2 cellular contexts compared by ENCODE assay signal in the genomic region with DNA sequence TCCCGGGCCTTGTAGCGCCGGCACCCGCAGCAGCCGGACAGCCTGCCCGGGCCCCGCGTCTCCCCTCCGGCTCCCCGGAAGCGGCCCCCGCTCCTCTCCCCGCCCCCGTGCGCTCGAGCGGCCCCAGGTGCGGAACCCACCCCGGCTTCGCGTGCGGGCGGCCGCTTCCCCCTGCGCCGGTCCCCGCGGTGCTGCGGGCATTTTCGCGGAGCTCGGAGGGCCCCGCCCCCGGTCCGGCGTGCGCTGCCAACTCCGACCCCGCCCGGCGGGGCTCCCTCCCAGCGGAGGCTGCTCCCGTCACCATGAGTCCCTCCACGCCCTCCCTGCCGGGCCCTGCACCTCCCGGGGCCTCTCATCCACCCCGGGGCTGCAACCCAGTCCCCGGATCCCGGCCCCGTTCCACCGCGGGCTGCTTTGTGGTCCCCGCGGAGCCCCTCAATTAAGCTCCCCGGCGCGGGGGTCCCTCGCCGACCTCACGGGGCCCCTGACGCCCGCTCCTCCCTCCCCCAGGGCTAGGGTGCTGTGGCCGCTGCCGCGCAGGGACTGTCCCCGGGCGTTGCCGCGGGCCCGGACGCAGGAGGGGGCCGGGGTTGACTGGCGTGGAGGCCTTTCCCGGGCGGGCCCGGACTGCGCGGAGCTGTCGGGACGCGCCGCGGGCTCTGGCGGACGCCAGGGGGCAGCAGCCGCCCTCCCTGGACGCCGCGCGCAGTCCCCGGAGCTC.
TF ChIP-seq lines count a peak whose summit lies in the region.

No MANE protein-coding gene starts in this region.

TF ChIP-seq in HEK293, 187 proteins besides CTCF, POLR2A, EP300 and RAD21 (continued from another document and continues in another):
- TF ChIP-seq, protein P1, sequence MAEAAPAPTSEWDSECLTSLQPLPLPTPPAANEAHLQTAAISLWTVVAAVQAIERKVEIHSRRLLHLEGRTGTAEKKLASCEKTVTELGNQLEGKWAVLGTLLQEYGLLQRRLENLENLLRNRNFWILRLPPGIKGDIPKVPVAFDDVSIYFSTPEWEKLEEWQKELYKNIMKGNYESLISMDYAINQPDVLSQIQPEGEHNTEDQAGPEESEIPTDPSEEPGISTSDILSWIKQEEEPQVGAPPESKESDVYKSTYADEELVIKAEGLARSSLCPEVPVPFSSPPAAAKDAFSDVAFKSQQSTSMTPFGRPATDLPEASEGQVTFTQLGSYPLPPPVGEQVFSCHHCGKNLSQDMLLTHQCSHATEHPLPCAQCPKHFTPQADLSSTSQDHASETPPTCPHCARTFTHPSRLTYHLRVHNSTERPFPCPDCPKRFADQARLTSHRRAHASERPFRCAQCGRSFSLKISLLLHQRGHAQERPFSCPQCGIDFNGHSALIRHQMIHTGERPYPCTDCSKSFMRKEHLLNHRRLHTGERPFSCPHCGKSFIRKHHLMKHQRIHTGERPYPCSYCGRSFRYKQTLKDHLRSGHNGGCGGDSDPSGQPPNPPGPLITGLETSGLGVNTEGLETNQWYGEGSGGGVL (tag by site-specific recombination; IDR thresholded peaks at IDR 0.05) = peak; percentile 74
- no peak for TF ChIP-seq ZNF776 (tag by site-specific recombination; IDR thresholded peaks at IDR 0.05; ENCODE audit: borderline replicate concordance)
- peak; percentile 64; the same call in 1 of the 2 replicates for TF ChIP-seq ZNF596 (tag by site-specific recombination; IDR thresholded peaks at IDR 0.05)
- TF ChIP-seq, protein P2, sequence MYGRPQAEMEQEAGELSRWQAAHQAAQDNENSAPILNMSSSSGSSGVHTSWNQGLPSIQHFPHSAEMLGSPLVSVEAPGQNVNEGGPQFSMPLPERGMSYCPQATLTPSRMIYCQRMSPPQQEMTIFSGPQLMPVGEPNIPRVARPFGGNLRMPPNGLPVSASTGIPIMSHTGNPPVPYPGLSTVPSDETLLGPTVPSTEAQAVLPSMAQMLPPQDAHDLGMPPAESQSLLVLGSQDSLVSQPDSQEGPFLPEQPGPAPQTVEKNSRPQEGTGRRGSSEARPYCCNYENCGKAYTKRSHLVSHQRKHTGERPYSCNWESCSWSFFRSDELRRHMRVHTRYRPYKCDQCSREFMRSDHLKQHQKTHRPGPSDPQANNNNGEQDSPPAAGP (tag by site-specific recombination; IDR thresholded peaks at IDR 0.05) = peak; percentile 86
- TF ChIP-seq ZNF521 (tag by site-specific recombination; IDR thresholded peaks at IDR 0.05) = no peak
- no peak for TF ChIP-seq TRIM28 (IDR thresholded peaks at IDR 0.05; ENCODE audit: borderline replicate concordance, low read length)
- TF ChIP-seq, protein P3, sequence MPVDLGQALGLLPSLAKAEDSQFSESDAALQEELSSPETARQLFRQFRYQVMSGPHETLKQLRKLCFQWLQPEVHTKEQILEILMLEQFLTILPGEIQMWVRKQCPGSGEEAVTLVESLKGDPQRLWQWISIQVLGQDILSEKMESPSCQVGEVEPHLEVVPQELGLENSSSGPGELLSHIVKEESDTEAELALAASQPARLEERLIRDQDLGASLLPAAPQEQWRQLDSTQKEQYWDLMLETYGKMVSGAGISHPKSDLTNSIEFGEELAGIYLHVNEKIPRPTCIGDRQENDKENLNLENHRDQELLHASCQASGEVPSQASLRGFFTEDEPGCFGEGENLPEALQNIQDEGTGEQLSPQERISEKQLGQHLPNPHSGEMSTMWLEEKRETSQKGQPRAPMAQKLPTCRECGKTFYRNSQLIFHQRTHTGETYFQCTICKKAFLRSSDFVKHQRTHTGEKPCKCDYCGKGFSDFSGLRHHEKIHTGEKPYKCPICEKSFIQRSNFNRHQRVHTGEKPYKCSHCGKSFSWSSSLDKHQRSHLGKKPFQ (tag by site-specific recombination; IDR thresholded peaks at IDR 0.05) = no peak
- TF ChIP-seq ZFP41 (tag by site-specific recombination; IDR thresholded peaks at IDR 0.05; ENCODE audit: borderline replicate concordance) = no peak
- TF ChIP-seq, protein P4, sequence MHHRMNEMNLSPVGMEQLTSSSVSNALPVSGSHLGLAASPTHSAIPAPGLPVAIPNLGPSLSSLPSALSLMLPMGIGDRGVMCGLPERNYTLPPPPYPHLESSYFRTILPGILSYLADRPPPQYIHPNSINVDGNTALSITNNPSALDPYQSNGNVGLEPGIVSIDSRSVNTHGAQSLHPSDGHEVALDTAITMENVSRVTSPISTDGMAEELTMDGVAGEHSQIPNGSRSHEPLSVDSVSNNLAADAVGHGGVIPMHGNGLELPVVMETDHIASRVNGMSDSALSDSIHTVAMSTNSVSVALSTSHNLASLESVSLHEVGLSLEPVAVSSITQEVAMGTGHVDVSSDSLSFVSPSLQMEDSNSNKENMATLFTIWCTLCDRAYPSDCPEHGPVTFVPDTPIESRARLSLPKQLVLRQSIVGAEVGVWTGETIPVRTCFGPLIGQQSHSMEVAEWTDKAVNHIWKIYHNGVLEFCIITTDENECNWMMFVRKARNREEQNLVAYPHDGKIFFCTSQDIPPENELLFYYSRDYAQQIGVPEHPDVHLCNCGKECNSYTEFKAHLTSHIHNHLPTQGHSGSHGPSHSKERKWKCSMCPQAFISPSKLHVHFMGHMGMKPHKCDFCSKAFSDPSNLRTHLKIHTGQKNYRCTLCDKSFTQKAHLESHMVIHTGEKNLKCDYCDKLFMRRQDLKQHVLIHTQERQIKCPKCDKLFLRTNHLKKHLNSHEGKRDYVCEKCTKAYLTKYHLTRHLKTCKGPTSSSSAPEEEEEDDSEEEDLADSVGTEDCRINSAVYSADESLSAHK (tag by site-specific recombination; IDR thresholded peaks at IDR 0.05) = no peak
- TF ChIP-seq ZNF843 (tag by site-specific recombination; IDR thresholded peaks at IDR 0.05) = no peak
- TF ChIP-seq ZNF157 (tag by site-specific recombination; IDR thresholded peaks at IDR 0.05) = no peak
- peak; percentile 94 for TF ChIP-seq ZBTB20 (tag by site-specific recombination; IDR thresholded peaks at IDR 0.05)
- no peak for TF ChIP-seq GFI1B (tag by site-specific recombination; IDR thresholded peaks at IDR 0.05)
- no peak for TF ChIP-seq ZNF19 (tag by site-specific recombination; IDR thresholded peaks at IDR 0.05; ENCODE audit: low read depth)
- TF ChIP-seq MYNN (tag by site-specific recombination; IDR thresholded peaks at IDR 0.05; ENCODE audit: borderline replicate concordance) = no peak
- TF ChIP-seq ZNF223 (tag by site-specific recombination; IDR thresholded peaks at IDR 0.05) = no peak
- no peak for TF ChIP-seq ZNF530 (tag by site-specific recombination; IDR thresholded peaks at IDR 0.05; ENCODE audit: low read depth)
- peak; percentile 70; the same call in 1 of the 2 replicates for TF ChIP-seq KLF7 (tag by site-specific recombination; IDR thresholded peaks at IDR 0.05; ENCODE audit: borderline replicate concordance)
- TF ChIP-seq ZNF404 (tag by site-specific recombination; IDR thresholded peaks at IDR 0.05) = no peak
- TF ChIP-seq ZBTB8A (tag by site-specific recombination; IDR thresholded peaks at IDR 0.05) = peak; percentile 90
- no peak for TF ChIP-seq ZNF585B (tag by site-specific recombination; IDR thresholded peaks at IDR 0.05)
- no peak for TF ChIP-seq BCL11B (tag by site-specific recombination; IDR thresholded peaks at IDR 0.05; ENCODE audit: low read depth)
- peak; percentile 39; the same call in 1 of the 2 replicates for TF ChIP-seq KLF16 (tag by site-specific recombination; IDR thresholded peaks at IDR 0.05)
- no peak for TF ChIP-seq ZNF266 (tag by site-specific recombination; IDR thresholded peaks at IDR 0.05; ENCODE audit: low read depth)
- TF ChIP-seq ZNF785 (tag by site-specific recombination; IDR thresholded peaks at IDR 0.05) = no peak
- peak; percentile 55 for TF ChIP-seq ZNF394 (tag by site-specific recombination; IDR thresholded peaks at IDR 0.05; ENCODE audit: borderline replicate concordance)
- TF ChIP-seq ZNF561 (tag by site-specific recombination; IDR thresholded peaks at IDR 0.05; ENCODE audit: borderline replicate concordance) = peak; percentile 93

TF ChIP-seq in K562, 482 proteins besides CTCF, POLR2A, EP300 and RAD21 (continued from another document and continues in another):
- TF ChIP-seq RCOR1 (IDR thresholded peaks at IDR 0.05; ENCODE audit: borderline replicate concordance in 1 of 2, low read depth in 2 of 2, low read length in 2 of 2) (peak in 1 of 2 experiments; percentile 38; a peak in 1 of 4 replicates), BRCA1 (IDR thresholded peaks at IDR 0.05) (no peak), BRCA1 (CRISPR knock-in tag; IDR thresholded peaks at IDR 0.05) (no peak), ZBTB1 (CRISPR knock-in tag; IDR thresholded peaks at IDR 0.05; ENCODE audit: borderline replicate concordance, low read depth) (peak; percentile 88), HNRNPK (IDR thresholded peaks at IDR 0.05; ENCODE audit: low read depth, low read length, poor library complexity, severe bottlenecking) (peak; percentile 82), TAF1 (IDR thresholded peaks at IDR 0.05; ENCODE audit: control insufficient read depth, extremely low read depth, insufficient read depth, low read length, severe bottlenecking) (peak; percentile 34), HIVEP1 (CRISPR knock-in tag; IDR thresholded peaks at IDR 0.05) (peak; percentile 21; the same call in 1 of the 2 replicates), HMGN3 (IDR thresholded peaks at IDR 0.05; ENCODE audit: borderline replicate concordance, extremely low read depth, insufficient read length, low read depth, low read length) (peak; percentile 70), PHF8 (IDR thresholded peaks at IDR 0.05; ENCODE audit: borderline replicate concordance, low read length) (peak; percentile 50), NR4A1 (CRISPR knock-in tag; IDR thresholded peaks at IDR 0.05) (no peak), NR4A1 (tag; IDR thresholded peaks at IDR 0.05) (0 out of 2 replicates have a peak, but pooled peaks have one; percentile 72), FIP1L1 (IDR thresholded peaks at IDR 0.05; ENCODE audit: low read depth, low read length, poor library complexity, severe bottlenecking) (peak; percentile 83), POLR2AphosphoS5 (IDR thresholded peaks at IDR 0.05; ENCODE audit: control insufficient read depth, insufficient read depth, low read depth, low read length) (0 out of 2 replicates have a peak, but pooled peaks have one; percentile 10), BHLHE40 (IDR thresholded peaks at IDR 0.05; ENCODE audit: low read length) (0 out of 2 replicates have a peak, but pooled peaks have one; percentile 12), KAT7 (CRISPR knock-in tag; IDR thresholded peaks at IDR 0.05; ENCODE audit: borderline replicate concordance) (0 out of 2 replicates have a peak, but pooled peaks have one; percentile 95), KLF10 (CRISPR knock-in tag; IDR thresholded peaks at IDR 0.05) (0 out of 2 replicates have a peak, but pooled peaks have one; percentile 58), TEAD1 (CRISPR knock-in tag; IDR thresholded peaks at IDR 0.05) (peak in 1 of 2 experiments; percentile 71; a peak in 1 of 4 replicates), GABPB1 (CRISPR knock-in tag; IDR thresholded peaks at IDR 0.05) (peak; percentile 31), TEAD4 (IDR thresholded peaks at IDR 0.05; ENCODE audit: low read length) (no peak), TEAD4 (CRISPR knock-in tag; IDR thresholded peaks at IDR 0.05; ENCODE audit: borderline replicate concordance) (0 out of 2 replicates have a peak, but pooled peaks have one; percentile 66), HEY1 (CRISPR knock-in tag; IDR thresholded peaks at IDR 0.05; ENCODE audit: borderline replicate concordance) (no peak), KLF6 (CRISPR knock-in tag; IDR thresholded peaks at IDR 0.05; ENCODE audit: borderline replicate concordance) (peak; percentile 24; the same call in 1 of the 2 replicates), ZNF263 (CRISPR knock-in tag; IDR thresholded peaks at IDR 0.05; ENCODE audit: borderline replicate concordance) (peak; percentile 97), ATF7 (IDR thresholded peaks at IDR 0.05) (peak; percentile 69), MYNN (IDR thresholded peaks at IDR 0.05) (peak; percentile 19; the same call in 1 of the 2 replicates), MYNN (CRISPR knock-in tag; IDR thresholded peaks at IDR 0.05) (no peak), NFIX (CRISPR knock-in tag; IDR thresholded peaks at IDR 0.05; ENCODE audit: low read depth) (no peak), SRSF9 (IDR thresholded peaks at IDR 0.05; ENCODE audit: borderline replicate concordance, low read depth, low read length) (no peak), POLR2H (tag; IDR thresholded peaks at IDR 0.05; ENCODE audit: low read depth) (peak; percentile 19)
- TF ChIP-seq, protein P5, sequence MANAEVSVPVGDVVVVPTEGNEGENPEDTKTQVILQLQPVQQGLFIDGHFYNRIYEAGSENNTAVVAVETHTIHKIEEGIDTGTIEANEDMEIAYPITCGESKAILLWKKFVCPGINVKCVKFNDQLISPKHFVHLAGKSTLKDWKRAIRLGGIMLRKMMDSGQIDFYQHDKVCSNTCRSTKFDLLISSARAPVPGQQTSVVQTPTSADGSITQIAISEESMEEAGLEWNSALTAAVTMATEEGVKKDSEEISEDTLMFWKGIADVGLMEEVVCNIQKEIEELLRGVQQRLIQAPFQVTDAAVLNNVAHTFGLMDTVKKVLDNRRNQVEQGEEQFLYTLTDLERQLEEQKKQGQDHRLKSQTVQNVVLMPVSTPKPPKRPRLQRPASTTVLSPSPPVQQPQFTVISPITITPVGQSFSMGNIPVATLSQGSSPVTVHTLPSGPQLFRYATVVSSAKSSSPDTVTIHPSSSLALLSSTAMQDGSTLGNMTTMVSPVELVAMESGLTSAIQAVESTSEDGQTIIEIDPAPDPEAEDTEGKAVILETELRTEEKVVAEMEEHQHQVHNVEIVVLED (CRISPR knock-in tag; IDR thresholded peaks at IDR 0.05) = peak; percentile 56; the same call in 1 of the 2 replicates
- TF ChIP-seq, protein P6, sequence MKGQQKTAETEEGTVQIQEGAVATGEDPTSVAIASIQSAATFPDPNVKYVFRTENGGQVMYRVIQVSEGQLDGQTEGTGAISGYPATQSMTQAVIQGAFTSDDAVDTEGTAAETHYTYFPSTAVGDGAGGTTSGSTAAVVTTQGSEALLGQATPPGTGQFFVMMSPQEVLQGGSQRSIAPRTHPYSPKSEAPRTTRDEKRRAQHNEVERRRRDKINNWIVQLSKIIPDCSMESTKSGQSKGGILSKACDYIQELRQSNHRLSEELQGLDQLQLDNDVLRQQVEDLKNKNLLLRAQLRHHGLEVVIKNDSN (CRISPR knock-in tag; IDR thresholded peaks at IDR 0.05) = 0 out of 2 replicates have a peak, but pooled peaks have one; percentile 9
- TF ChIP-seq, protein P7, sequence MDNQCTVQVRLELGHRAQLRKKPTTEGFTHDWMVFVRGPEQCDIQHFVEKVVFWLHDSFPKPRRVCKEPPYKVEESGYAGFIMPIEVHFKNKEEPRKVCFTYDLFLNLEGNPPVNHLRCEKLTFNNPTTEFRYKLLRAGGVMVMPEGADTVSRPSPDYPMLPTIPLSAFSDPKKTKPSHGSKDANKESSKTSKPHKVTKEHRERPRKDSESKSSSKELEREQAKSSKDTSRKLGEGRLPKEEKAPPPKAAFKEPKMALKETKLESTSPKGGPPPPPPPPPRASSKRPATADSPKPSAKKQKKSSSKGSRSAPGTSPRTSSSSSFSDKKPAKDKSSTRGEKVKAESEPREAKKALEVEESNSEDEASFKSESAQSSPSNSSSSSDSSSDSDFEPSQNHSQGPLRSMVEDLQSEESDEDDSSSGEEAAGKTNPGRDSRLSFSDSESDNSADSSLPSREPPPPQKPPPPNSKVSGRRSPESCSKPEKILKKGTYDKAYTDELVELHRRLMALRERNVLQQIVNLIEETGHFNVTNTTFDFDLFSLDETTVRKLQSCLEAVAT (IDR thresholded peaks at IDR 0.05) = peak; percentile 30 to 71; a peak in 3 of 4 replicates
- TF ChIP-seq, protein P8, sequence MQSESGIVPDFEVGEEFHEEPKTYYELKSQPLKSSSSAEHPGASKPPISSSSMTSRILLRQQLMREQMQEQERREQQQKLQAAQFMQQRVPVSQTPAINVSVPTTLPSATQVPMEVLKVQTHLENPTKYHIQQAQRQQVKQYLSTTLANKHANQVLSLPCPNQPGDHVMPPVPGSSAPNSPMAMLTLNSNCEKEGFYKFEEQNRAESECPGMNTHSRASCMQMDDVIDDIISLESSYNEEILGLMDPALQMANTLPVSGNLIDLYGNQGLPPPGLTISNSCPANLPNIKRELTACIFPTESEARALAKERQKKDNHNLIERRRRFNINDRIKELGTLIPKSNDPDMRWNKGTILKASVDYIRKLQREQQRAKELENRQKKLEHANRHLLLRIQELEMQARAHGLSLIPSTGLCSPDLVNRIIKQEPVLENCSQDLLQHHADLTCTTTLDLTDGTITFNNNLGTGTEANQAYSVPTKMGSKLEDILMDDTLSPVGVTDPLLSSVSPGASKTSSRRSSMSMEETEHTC (IDR thresholded peaks at IDR 0.05) = no peak
